In genomic region chr2:108565778-108566375, GRCh38 we compare ENCODE assay signal across 9 cellular contexts. TPM values are rescaled to one million over a fixed set of nuclear protein-coding genes. Genes with fewer than 3 reads are reported as not detected.
A peak's percentile ranks its signal among the peaks of the same experiment; 100 is the strongest.
DNase-seq lines count a peak whose midpoint lies in the region; ATAC-seq and TF ChIP-seq lines count a peak whose summit lies in the region.
"Had no signal": no experiment of that assay in that cellular context is flagged by ENCODE, and none has a peak within 500 bp of the region (broad histone marks: within the 10 kb centered on the region; RNA-seq: fewer than 3 reads in every experiment).

No MANE protein-coding gene starts in this region.

- TF ChIP-seq CTCF in GM13976 (IDR thresholded peaks at IDR 0.05; ENCODE audit: borderline replicate concordance, control extremely low read depth, extremely low read depth, insufficient read depth, missing control alignments) (no peak), osteoblast (IDR thresholded peaks at IDR 0.05; ENCODE audit: extremely low read depth, low read depth, low read length) (no peak)

- H3K9me3 ChIP-seq in osteoblast (ENCODE audit: low read depth, low read length), result no peaks in the 10 kb centered on the region

- in situ Hi-C loops in GM13976 (cut with MboI; ENCODE audit: low sequenced_read_pairs, unreplicated experiment), result no loop called here

- no peaks in the 10 kb centered on the region for H3K36me3 ChIP-seq in osteoblast (ENCODE audit: insufficient read depth, low read length)

- peak; percentile 10 for DNase-seq in AG08395 (ENCODE audit: low spot score)
- DNase-seq in activated CD4-positive, alpha-beta memory T cell treated with anti-CD3 and anti-CD28 coated beads, Interleukin-2, amount 10 ng/mL, durations not matched to agents 7 days and 5 days, result no peak
- no peak for DNase-seq in GM13976 (ENCODE audit: low spot score)
- DNase-seq in epidermal melanocyte (ENCODE audit: insufficient read length, low spot score), result no peak
- no peak for DNase-seq in osteoblast (ENCODE audit: insufficient read length, low spot score, missing footprints)
- DNase-seq: NCI-H2227 treated with DMSO at 0.1 percent for 48 hours had no signal

- H3K4me3 ChIP-seq in osteoblast (ENCODE audit: insufficient read depth, low read length), result no peak overlapping the region

- ATAC-seq in GM18909 (IDR thresholded peaks at IDR 0.05; ENCODE audit: poor library complexity, unreplicated experiment) (peak; percentile 72), HG02840 (IDR thresholded peaks at IDR 0.05; ENCODE audit: low FRiP score, unreplicated experiment) (peak; percentile 70), SK-N-SH treated with all-trans-retinoic acid at 6 μM for 48 hours (no peak)

- no peaks in the 10 kb centered on the region for H3K36me3 Mint-ChIP-seq in activated CD4-positive, alpha-beta memory T cell treated with anti-CD3 and anti-CD28 coated beads, Interleukin-2, amount 10 ng/mL, durations not matched to agents 7 days and 5 days (ENCODE audit: low read depth)

- POLR2A ChIA-PET in activated CD4-positive, alpha-beta memory T cell treated with anti-CD3 and anti-CD28 coated beads, Interleukin-2, amount 10 ng/mL, durations not matched to agents 7 days and 5 days (lab: Charles Lee), result interaction anchor here (1.2 to 2.2 kb wide), 3 partner anchors 31 to 117 kb away, joined by 3 to 5 read pairs (median 4); partner anchors contain the start of genes GCC2 and LIMS1

- H3K27ac ChIP-seq in osteoblast (ENCODE audit: low read depth, low read length), result no peak overlapping the region

- H3K9me3 Mint-ChIP-seq in activated CD4-positive, alpha-beta memory T cell treated with anti-CD3 and anti-CD28 coated beads, Interleukin-2, amount 10 ng/mL, durations not matched to agents 7 days and 5 days, result no peaks in the 10 kb centered on the region

- no peak overlapping the region for H3K4me2 ChIP-seq in osteoblast (ENCODE audit: insufficient read depth, low read length)

- no peaks in the 10 kb centered on the region for H3K27me3 ChIP-seq in osteoblast (ENCODE audit: insufficient read depth, low read length)

- no peak overlapping the region for H2AFZ ChIP-seq in osteoblast (ENCODE audit: low read length)

- H3K27ac Mint-ChIP-seq in activated CD4-positive, alpha-beta memory T cell treated with anti-CD3 and anti-CD28 coated beads, Interleukin-2, amount 10 ng/mL, durations not matched to agents 7 days and 5 days, result peak overlapping the region; percentile 65

- CTCF ChIA-PET in activated CD4-positive, alpha-beta memory T cell treated with anti-CD3 and anti-CD28 coated beads, Interleukin-2, amount 10 ng/mL, durations not matched to agents 7 days and 5 days (lab: Charles Lee), result interaction anchor here (1.0 to 1.3 kb wide), 2 partner anchors 18 to 31 kb away, joined by 3 read pairs; partner anchors contain the start of gene LIMS1

- H3K4me1 Mint-ChIP-seq in activated CD4-positive, alpha-beta memory T cell treated with anti-CD3 and anti-CD28 coated beads, Interleukin-2, amount 10 ng/mL, durations not matched to agents 7 days and 5 days, result peaks cover 14% of the 10 kb centered on the region

- peaks cover 20% of the 10 kb centered on the region for H4K20me1 ChIP-seq in osteoblast (ENCODE audit: insufficient read depth, low read length)

- peak overlapping the region; percentile 21 for H3K4me3 Mint-ChIP-seq in activated CD4-positive, alpha-beta memory T cell treated with anti-CD3 and anti-CD28 coated beads, Interleukin-2, amount 10 ng/mL, durations not matched to agents 7 days and 5 days

- peaks cover 92% of the 10 kb centered on the region for H3K79me2 ChIP-seq in osteoblast (ENCODE audit: insufficient read depth, low read length)

- H3K27me3 Mint-ChIP-seq in activated CD4-positive, alpha-beta memory T cell treated with anti-CD3 and anti-CD28 coated beads, Interleukin-2, amount 10 ng/mL, durations not matched to agents 7 days and 5 days, result no peaks in the 10 kb centered on the region

- H3K4me1 ChIP-seq in osteoblast (ENCODE audit: insufficient read depth, low read length), result peaks cover 10% of the 10 kb centered on the region

TF ChIP-seq in SK-N-SH treated with all-trans-retinoic acid at 6 μM for 48 hours, 23 proteins besides CTCF, POLR2A, EP300 and RAD21:
- TF ChIP-seq ZC3H10 (CRISPR knock-in tag; IDR thresholded peaks at IDR 0.05), result no peak
- no peak for TF ChIP-seq BACH2 (CRISPR knock-in tag; IDR thresholded peaks at IDR 0.05; ENCODE audit: borderline replicate concordance)

RNA-seq across cellular contexts. Expression of gene LIMS1, which starts 31.6 kb away (rescaled TPM):
- total RNA-seq in activated CD4-positive, alpha-beta memory T cell treated with anti-CD3 and anti-CD28 coated beads, Interleukin-2, amount 10 ng/mL, durations not matched to agents 7 days and 5 days, result 100 to 1,000 TPM; 129 to 136 TPM
- total RNA-seq in osteoblast, result 129 and 142 TPM in 2 replicates
